ENCODE assay signal across 1 cellular context in genomic region chr10:77290528-77291155, GRCh38.
TF ChIP-seq lines count a peak whose summit lies in the region.

No MANE protein-coding gene starts in this region.

TF ChIP-seq in A549, 52 proteins besides CTCF, POLR2A, EP300 and RAD21 (continued from another document):
- TF ChIP-seq BCL3 (IDR thresholded peaks at IDR 0.05) (0 out of 3 replicates have a peak, but pooled peaks have one; percentile 19), FOSL2 (IDR thresholded peaks at IDR 0.05) (0 out of 2 replicates have a peak, but pooled peaks have one; percentile 26), FOSL2 (CRISPR knock-in tag; IDR thresholded peaks at IDR 0.05) (peak; percentile 52), JUN (IDR thresholded peaks at IDR 0.05) (no peak), USF2 (IDR thresholded peaks at IDR 0.05) (no peak)
